Comparison of ENCODE assay signal across 17 cellular contexts in genomic region chr9:79691496-79691895, GRCh38.
"Had no signal": no experiment of that assay in that cellular context is flagged by ENCODE, and none has a peak within 500 bp of the region (broad histone marks: within the 10 kb centered on the region; RNA-seq: fewer than 3 reads in every experiment).

No MANE protein-coding gene starts in this region.

- H3K27me3 ChIP-seq: adrenal gland had no signal

- DNase-seq: activated CD4-positive, alpha-beta T cell treated with anti-CD3 and anti-CD28 coated beads for 36 hours; activated CD8-positive, alpha-beta memory T cell treated with anti-CD3 and anti-CD28 coated beads, Interleukin-2, amount 50 U/mL, for 4 hours; activated CD8-positive, alpha-beta T cell treated with anti-CD3 and anti-CD28 coated beads for 36 hours; activated naive CD4-positive, alpha-beta T cell treated with anti-CD3 and anti-CD28 coated beads, Interleukin-2, amount 50 U/mL, for 16 hours; activated naive CD8-positive, alpha-beta T cell treated with anti-CD3 and anti-CD28 coated beads, Interleukin-2, amount 10 ng/mL, durations not matched to agents 7 days and 5 days; adrenal gland; anterior cingulate cortex; central memory CD4-positive, alpha-beta T cell; NCI-H1048; NCI-H1930; NCI-H2171; NCI-H2227 treated with DMSO at 0.1 percent for 48 hours; NCI-H526 treated with DMSO at 0.1 percent for 48 hours; NCI-H82; SIG-M5; T-helper 2 cell had no signal

- H3K27ac Mint-ChIP-seq: activated CD4-positive, alpha-beta T cell treated with anti-CD3 and anti-CD28 coated beads for 36 hours; activated naive CD8-positive, alpha-beta T cell treated with anti-CD3 and anti-CD28 coated beads, Interleukin-2, amount 10 ng/mL, durations not matched to agents 7 days and 5 days had no signal

- ATAC-seq: activated CD4-positive, alpha-beta T cell treated with anti-CD3 and anti-CD28 coated beads for 36 hours; activated CD8-positive, alpha-beta T cell treated with anti-CD3 and anti-CD28 coated beads for 36 hours had no signal

- H3K4me1 ChIP-seq: adrenal gland had no signal

- H3K27ac ChIP-seq: adrenal gland, VCaP had no signal

- H3K36me3 ChIP-seq: adrenal gland had no signal

- H3K4me3 ChIP-seq: adrenal gland had no signal

- H3K4me3 Mint-ChIP-seq: activated CD4-positive, alpha-beta T cell treated with anti-CD3 and anti-CD28 coated beads for 36 hours; activated CD8-positive, alpha-beta T cell treated with anti-CD3 and anti-CD28 coated beads for 36 hours; activated naive CD8-positive, alpha-beta T cell treated with anti-CD3 and anti-CD28 coated beads, Interleukin-2, amount 10 ng/mL, durations not matched to agents 7 days and 5 days had no signal

- H3K9me3 Mint-ChIP-seq: activated CD8-positive, alpha-beta T cell treated with anti-CD3 and anti-CD28 coated beads for 36 hours had no signal

- H3K27me3 Mint-ChIP-seq: activated CD4-positive, alpha-beta T cell treated with anti-CD3 and anti-CD28 coated beads for 36 hours; activated CD8-positive, alpha-beta T cell treated with anti-CD3 and anti-CD28 coated beads for 36 hours; activated naive CD8-positive, alpha-beta T cell treated with anti-CD3 and anti-CD28 coated beads, Interleukin-2, amount 10 ng/mL, durations not matched to agents 7 days and 5 days had no signal
